In the genomic region with DNA sequence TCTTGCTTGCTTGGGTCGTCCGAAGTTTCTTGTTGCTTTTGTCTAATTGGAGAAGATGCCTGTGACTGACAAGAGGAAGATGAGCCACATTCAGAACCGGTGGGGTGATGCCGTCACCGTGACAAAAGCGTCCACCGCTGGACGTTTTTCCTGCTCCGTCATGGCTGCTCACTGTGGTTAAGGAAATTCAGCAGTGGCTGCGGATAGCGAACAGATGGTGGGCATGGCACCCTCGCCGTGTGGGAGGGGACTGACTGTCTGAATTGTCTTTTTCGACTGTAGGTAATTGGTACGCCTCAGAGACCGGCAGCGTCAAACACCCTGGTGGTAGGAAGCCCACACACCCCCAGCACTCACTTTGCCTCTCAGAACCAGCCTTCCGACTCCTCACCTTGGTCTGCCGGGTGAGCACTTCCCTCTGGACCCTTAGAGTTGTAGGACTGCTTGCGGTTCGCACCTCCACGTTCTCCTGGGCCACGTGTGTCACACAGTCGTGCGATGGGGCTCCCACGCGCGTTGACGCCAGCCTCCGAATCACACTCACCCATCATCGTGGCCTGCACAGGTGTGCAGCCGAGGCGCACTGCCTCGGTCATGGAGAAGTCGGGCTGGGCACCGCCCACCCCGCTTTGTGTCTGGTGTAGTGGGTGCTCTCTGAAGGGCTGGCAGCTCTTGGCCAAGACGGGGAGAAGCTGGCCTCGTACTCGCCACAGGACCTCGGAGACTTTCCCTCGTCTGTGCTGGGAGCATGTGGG, we compare ENCODE assay signal across 1 cellular context.
TF ChIP-seq lines count a peak whose summit lies in the region.

No MANE protein-coding gene starts in this region.

TF ChIP-seq in GM23338, 12 proteins besides CTCF, POLR2A, EP300 and RAD21 (continued from another document):
- TF ChIP-seq, protein P1, sequence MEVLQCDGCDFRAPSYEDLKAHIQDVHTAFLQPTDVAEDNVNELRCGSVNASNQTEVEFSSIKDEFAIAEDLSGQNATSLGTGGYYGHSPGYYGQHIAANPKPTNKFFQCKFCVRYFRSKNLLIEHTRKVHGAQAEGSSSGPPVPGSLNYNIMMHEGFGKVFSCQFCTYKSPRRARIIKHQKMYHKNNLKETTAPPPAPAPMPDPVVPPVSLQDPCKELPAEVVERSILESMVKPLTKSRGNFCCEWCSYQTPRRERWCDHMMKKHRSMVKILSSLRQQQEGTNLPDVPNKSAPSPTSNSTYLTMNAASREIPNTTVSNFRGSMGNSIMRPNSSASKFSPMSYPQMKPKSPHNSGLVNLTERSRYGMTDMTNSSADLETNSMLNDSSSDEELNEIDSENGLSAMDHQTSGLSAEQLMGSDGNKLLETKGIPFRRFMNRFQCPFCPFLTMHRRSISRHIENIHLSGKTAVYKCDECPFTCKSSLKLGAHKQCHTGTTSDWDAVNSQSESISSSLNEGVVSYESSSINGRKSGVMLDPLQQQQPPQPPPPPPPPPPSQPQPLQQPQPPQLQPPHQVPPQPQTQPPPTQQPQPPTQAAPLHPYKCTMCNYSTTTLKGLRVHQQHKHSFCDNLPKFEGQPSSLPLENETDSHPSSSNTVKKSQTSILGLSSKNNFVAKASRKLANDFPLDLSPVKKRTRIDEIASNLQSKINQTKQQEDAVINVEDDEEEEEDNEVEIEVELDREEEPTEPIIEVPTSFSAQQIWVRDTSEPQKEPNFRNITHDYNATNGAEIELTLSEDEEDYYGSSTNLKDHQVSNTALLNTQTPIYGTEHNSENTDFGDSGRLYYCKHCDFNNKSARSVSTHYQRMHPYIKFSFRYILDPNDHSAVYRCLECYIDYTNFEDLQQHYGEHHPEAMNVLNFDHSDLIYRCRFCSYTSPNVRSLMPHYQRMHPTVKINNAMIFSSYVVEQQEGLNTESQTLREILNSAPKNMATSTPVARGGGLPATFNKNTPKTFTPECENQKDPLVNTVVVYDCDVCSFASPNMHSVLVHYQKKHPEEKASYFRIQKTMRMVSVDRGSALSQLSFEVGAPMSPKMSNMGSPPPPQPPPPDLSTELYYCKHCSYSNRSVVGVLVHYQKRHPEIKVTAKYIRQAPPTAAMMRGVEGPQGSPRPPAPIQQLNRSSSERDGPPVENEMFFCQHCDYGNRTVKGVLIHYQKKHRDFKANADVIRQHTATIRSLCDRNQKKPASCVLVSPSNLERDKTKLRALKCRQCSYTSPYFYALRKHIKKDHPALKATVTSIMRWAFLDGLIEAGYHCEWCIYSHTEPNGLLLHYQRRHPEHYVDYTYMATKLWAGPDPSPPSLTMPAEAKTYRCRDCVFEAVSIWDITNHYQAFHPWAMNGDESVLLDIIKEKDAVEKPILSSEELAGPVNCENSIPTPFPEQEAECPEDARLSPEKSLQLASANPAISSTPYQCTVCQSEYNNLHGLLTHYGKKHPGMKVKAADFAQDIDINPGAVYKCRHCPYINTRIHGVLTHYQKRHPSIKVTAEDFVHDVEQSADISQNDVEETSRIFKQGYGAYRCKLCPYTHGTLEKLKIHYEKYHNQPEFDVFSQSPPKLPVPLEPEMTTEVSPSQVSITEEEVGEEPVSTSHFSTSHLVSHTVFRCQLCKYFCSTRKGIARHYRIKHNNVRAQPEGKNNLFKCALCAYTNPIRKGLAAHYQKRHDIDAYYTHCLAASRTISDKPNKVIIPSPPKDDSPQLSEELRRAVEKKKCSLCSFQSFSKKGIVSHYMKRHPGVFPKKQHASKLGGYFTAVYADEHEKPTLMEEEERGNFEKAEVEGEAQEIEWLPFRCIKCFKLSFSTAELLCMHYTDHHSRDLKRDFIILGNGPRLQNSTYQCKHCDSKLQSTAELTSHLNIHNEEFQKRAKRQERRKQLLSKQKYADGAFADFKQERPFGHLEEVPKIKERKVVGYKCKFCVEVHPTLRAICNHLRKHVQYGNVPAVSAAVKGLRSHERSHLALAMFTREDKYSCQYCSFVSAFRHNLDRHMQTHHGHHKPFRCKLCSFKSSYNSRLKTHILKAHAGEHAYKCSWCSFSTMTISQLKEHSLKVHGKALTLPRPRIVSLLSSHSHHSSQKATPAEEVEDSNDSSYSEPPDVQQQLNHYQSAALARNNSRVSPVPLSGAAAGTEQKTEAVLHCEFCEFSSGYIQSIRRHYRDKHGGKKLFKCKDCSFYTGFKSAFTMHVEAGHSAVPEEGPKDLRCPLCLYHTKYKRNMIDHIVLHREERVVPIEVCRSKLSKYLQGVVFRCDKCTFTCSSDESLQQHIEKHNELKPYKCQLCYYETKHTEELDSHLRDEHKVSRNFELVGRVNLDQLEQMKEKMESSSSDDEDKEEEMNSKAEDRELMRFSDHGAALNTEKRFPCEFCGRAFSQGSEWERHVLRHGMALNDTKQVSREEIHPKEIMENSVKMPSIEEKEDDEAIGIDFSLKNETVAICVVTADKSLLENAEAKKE (CRISPR knock-in tag; IDR thresholded peaks at IDR 0.05) = no peak
- TF ChIP-seq NANOG (IDR thresholded peaks at IDR 0.05; ENCODE audit: borderline replicate concordance) (no peak), ZNF331 (CRISPR knock-in tag; IDR thresholded peaks at IDR 0.05; ENCODE audit: low read depth) (no peak), EZH2 (IDR thresholded peaks at IDR 0.05; ENCODE audit: low read depth, unreplicated experiment) (no peak), POLR2AphosphoS5 (IDR thresholded peaks at IDR 0.05; ENCODE audit: low read depth) (no peak)
